20 cellular contexts compared by ENCODE assay signal in genomic region chr18:35484034-35484433, GRCh38. TPM values are rescaled to one million over a fixed set of nuclear protein-coding genes. Genes with fewer than 3 reads are reported as not detected.
DNase-seq lines count a peak whose midpoint lies in the region; ATAC-seq, FAIRE-seq and TF ChIP-seq lines count a peak whose summit lies in the region.
"Had no signal": no experiment of that assay in that cellular context is flagged by ENCODE, and none has a peak within 500 bp of the region (broad histone marks: within the 10 kb centered on the region; RNA-seq: fewer than 3 reads in every experiment).

No MANE protein-coding gene starts in this region.

- H3K27me3 ChIP-seq in GM12878 (replicated peaks in 1 of 2; ENCODE audit: control insufficient read depth in 2 of 2, insufficient read depth in 2 of 2, low read length in 1 of 2), result no peaks in the 10 kb centered on the region

- H4K20me1 ChIP-seq in GM12878 (ENCODE audit: control insufficient read depth, insufficient read depth), result no peaks in the 10 kb centered on the region

- ATAC-seq in activated CD4-positive, alpha-beta T cell treated with anti-CD3 and anti-CD28 coated beads for 36 hours, result peak; percentile 95
- peak; percentile 48 for ATAC-seq in GM19397 (IDR thresholded peaks at IDR 0.05; ENCODE audit: unreplicated experiment)
- peak; percentile 96 for ATAC-seq in HG02870 (IDR thresholded peaks at IDR 0.05; ENCODE audit: unreplicated experiment)
- peak; percentile 89 for ATAC-seq in GM12878
- no peak for ATAC-seq in mucosa of descending colon

- TF ChIP-seq CTCF in GM12878 (IDR thresholded peaks at IDR 0.05 in 2 of 3, conservative IDR thresholded peaks at IDR 0.05 in 1 of 3; ENCODE audit: control insufficient read depth in 2 of 3, extremely low read depth in 1 of 3, insufficient read depth in 1 of 3, low read depth in 3 of 3, low read length in 3 of 3), result no peak
- TF ChIP-seq CTCF in mucosa of descending colon (IDR thresholded peaks at IDR 0.05), result no peak

- no TSS peak for BruUV-seq in GM12878 (replicated peaks; lab: Mats Ljungman, UMichigan)

- TF ChIP-seq EP300 in GM12878 (IDR thresholded peaks at IDR 0.05; ENCODE audit: borderline replicate concordance in 1 of 2, control insufficient read depth in 1 of 2, low read depth in 2 of 2, low read length in 2 of 2), result no peak

- peaks cover 2% of the 10 kb centered on the region for H3K9me3 Mint-ChIP-seq in activated CD4-positive, alpha-beta T cell treated with anti-CD3 and anti-CD28 coated beads for 36 hours (ENCODE audit: low read depth)
- H3K9me3 Mint-ChIP-seq: type B pancreatic cell had no signal

- peaks cover 47% of the 10 kb centered on the region for H3K4me1 Mint-ChIP-seq in activated CD4-positive, alpha-beta T cell treated with anti-CD3 and anti-CD28 coated beads for 36 hours

- TF ChIP-seq POLR2A in GM12878 (IDR thresholded peaks at IDR 0.05; ENCODE audit: low read depth, low read length), result no peak

- H3K36me3 ChIP-seq in GM12878 (ENCODE audit: control insufficient read depth in 2 of 2, insufficient read depth in 2 of 2, low read length in 1 of 2) (no peaks in the 10 kb centered on the region), mucosa of descending colon (ENCODE audit: low read depth) (no peaks in the 10 kb centered on the region)

- H3K4me2 ChIP-seq in GM12878 (ENCODE audit: control insufficient read depth, insufficient read depth), result no peak overlapping the region

- RAD21 ChIA-PET in GM12878 (lab: Charles Lee; ENCODE audit: unreplicated experiment), result interaction anchor here (1.0 to 3.0 kb wide), 8 partner anchors 8 to 75 kb away, joined by 3 to 31 read pairs (median 6); partner anchors contain the start of gene INO80C

- SMC1A ChIA-PET in GM12878 (lab: Charles Lee; ENCODE audit: uncharacterized antibody, unreplicated experiment), result interaction anchor here (0.9 to 8.1 kb wide), 6 partner anchors 11 to 127 kb away, joined by 3 to 122 read pairs (median 6); partner anchors contain the start of gene INO80C

- TF ChIP-seq RAD21 in GM12878 (IDR thresholded peaks at IDR 0.05; ENCODE audit: insufficient read depth, low read depth, low read length), result no peak

- CTCF ChIA-PET in activated CD4-positive, alpha-beta T cell treated with anti-CD3 and anti-CD28 coated beads for 36 hours (lab: Charles Lee), result no interaction called here
- CTCF ChIA-PET in GM12878 (lab: Yijun Ruan, JAX), result interaction anchor here (0.7 to 1.9 kb wide), 3 partner anchors 9 to 77 kb away, joined by 3 to 4 read pairs (median 4); no protein-coding TSS in a partner anchor

- no peaks in the 10 kb centered on the region; the same call in 1 of the 2 replicates for H3K4me1 ChIP-seq in GM12878 (ENCODE audit: control insufficient read depth, insufficient read depth, low read length)
- H3K4me1 ChIP-seq in mucosa of descending colon (ENCODE audit: low read depth), result peaks cover 25% of the 10 kb centered on the region

- no peaks in the 10 kb centered on the region; the same call in 2 of the 3 replicates for H3K9me3 ChIP-seq in GM12878 (replicated peaks; ENCODE audit: control insufficient read depth, insufficient read depth, low read length)
- H3K9me3 ChIP-seq in mucosa of descending colon, result no peaks in the 10 kb centered on the region

- H3K27me3 Mint-ChIP-seq in activated CD4-positive, alpha-beta T cell treated with anti-CD3 and anti-CD28 coated beads for 36 hours, result no peaks in the 10 kb centered on the region
- H3K27me3 Mint-ChIP-seq: type B pancreatic cell had no signal

- H3K36me3 Mint-ChIP-seq in activated CD4-positive, alpha-beta T cell treated with anti-CD3 and anti-CD28 coated beads for 36 hours (ENCODE audit: low read depth), result peaks cover 15% of the 10 kb centered on the region

- H3K4me3 ChIP-seq in GM12878, result no peak overlapping the region
- no peak overlapping the region for H3K4me3 ChIP-seq in mucosa of descending colon

- H3K4me3 Mint-ChIP-seq in activated CD4-positive, alpha-beta T cell treated with anti-CD3 and anti-CD28 coated beads for 36 hours, result no peak overlapping the region
- H3K4me3 Mint-ChIP-seq: CD14-positive monocyte, type B pancreatic cell had no signal

- no peak overlapping the region for H2AFZ ChIP-seq in GM12878 (ENCODE audit: control insufficient read depth, low read depth, low read length)

- no peak overlapping the region for H3K27ac ChIP-seq in GM12878 (ENCODE audit: control insufficient read depth, insufficient read depth)
- H3K27ac ChIP-seq: VCaP had no signal

- in situ Hi-C loops in GM12878 (cut with MboI), result no loop called here

- no peak overlapping the region for H3K9ac ChIP-seq in GM12878 (ENCODE audit: control insufficient read depth, insufficient read depth, low read length)

- H3K79me2 ChIP-seq in GM12878 (ENCODE audit: control insufficient read depth, insufficient read depth, low read length), result no peaks in the 10 kb centered on the region; the same call in none of the 2 replicates

- POLR2A ChIA-PET in activated CD4-positive, alpha-beta T cell treated with anti-CD3 and anti-CD28 coated beads for 36 hours (lab: Charles Lee), result interaction anchor here (1.0 kb wide), 1 partner anchor 12 kb away, joined by 3 read pairs; no protein-coding TSS in a partner anchor
- POLR2A ChIA-PET in GM12878 (lab: Charles Lee), result interaction anchor here (1.0 to 8.2 kb wide), 4 partner anchors 10 to 97 kb away, joined by 3 to 106 read pairs (median 4); partner anchors contain the start of gene INO80C

- no peak for DNase-seq in activated CD4-positive, alpha-beta T cell treated with anti-CD3 and anti-CD28 coated beads for 36 hours
- no peak for DNase-seq in activated CD4-positive, alpha-beta T cell treated with anti-CD3 and anti-CD28 coated beads for 48 hours
- DNase-seq in GM12878 (ENCODE audit: low read depth, low spot score) (no peak), COR-L47 (lab: John Stamatoyannopoulos, UW) (no peak), mucosa of descending colon (no peak), hepatic stellate cell (ENCODE audit: low spot score) (no peak)
- DNase-seq: 8988T; activated CD8-positive, alpha-beta memory T cell treated with anti-CD3 and anti-CD28 coated beads, Interleukin-2, amount 50 U/mL, for 48 hours; mesendoderm; NCI-H1930; NCI-H526; OCI-M1; stimulated activated CD4-positive, alpha-beta T cell treated with anti-CD3 and anti-CD28 coated beads, Interleukin-2, amount 100 ng/mL, for 24 hours had no signal

- no peak overlapping the region for H3K27ac Mint-ChIP-seq in activated CD4-positive, alpha-beta T cell treated with anti-CD3 and anti-CD28 coated beads for 36 hours
- H3K27ac Mint-ChIP-seq: CD14-positive monocyte, type B pancreatic cell had no signal

- intact Hi-C loops in activated CD4-positive, alpha-beta T cell treated with anti-CD3 and anti-CD28 coated beads for 36 hours (cut with DNase I, micrococcal nuclease), result loop anchor here in 1 of 2 experiments (1.0 to 5.0 kb wide), 6 partner anchors 93 to 583 kb away; partner anchors contain the start of genes MAPRE2, RMP24, RPRD1A and ZNF397
- intact Hi-C loops in GM12878 (cut with micrococcal nuclease; ENCODE audit: unreplicated experiment) (no loop called here), mucosa of descending colon (cut with DNase I, micrococcal nuclease) (no loop called here)

- FAIRE-seq in GM12878 (lab: Jason Lieb, UNC), result no peak
- FAIRE-seq: HTR-8/SVneo, islet of Langerhans had no signal

TF ChIP-seq in GM12878, 131 proteins besides CTCF, POLR2A, EP300 and RAD21 (continues in another document):
- TF ChIP-seq JUNB (IDR thresholded peaks at IDR 0.05) (peak; percentile 26; the same call in 1 of the 2 replicates), ATF7 (IDR thresholded peaks at IDR 0.05; ENCODE audit: low read depth) (peak; percentile 43; the same call in 1 of the 2 replicates), IKZF1 (conservative IDR thresholded peaks at IDR 0.05) (0 out of 2 replicates have a peak, but pooled peaks have one; percentile 15), NFIC (IDR thresholded peaks at IDR 0.05; ENCODE audit: low read depth, low read length) (peak; percentile 77), ATF2 (IDR thresholded peaks at IDR 0.05; ENCODE audit: low read length) (peak; percentile 41), MTA3 (IDR thresholded peaks at IDR 0.05; ENCODE audit: borderline replicate concordance, low read length) (0 out of 2 replicates have a peak, but pooled peaks have one; percentile 42), HDGF (IDR thresholded peaks at IDR 0.05) (no peak), CREB1 (IDR thresholded peaks at IDR 0.05; ENCODE audit: low read depth) (0 out of 2 replicates have a peak, but pooled peaks have one; percentile 22), POLR2AphosphoS5 (IDR thresholded peaks at IDR 0.05; ENCODE audit: low read length) (no peak)

RNA-seq across cellular contexts. Expression of gene INO80C, which starts 13.7 kb away (rescaled TPM):
- 10 to 100 TPM; 30.8 to 37.4 TPM for total RNA-seq in activated CD4-positive, alpha-beta T cell treated with anti-CD3 and anti-CD28 coated beads for 36 hours
- 39.2 and 40.2 TPM in 2 replicates for total RNA-seq in GM12878 (2013; cell fraction: nucleolus; rRNA removed)
- total RNA-seq in GM12878 (2014; rRNA removed), result 9.8 and 9.9 TPM in 2 replicates
- total RNA-seq in GM12878 (2014; rRNA removed; fragmentation: Illumina TruSeq; extraction: Trizol), result 16.0 and 18.1 TPM in 2 replicates
- 29.3 and 30.7 TPM in 2 replicates for total RNA-seq in GM12878 (2021)
- 17.9 TPM for polyA plus RNA-seq in GM12878 (2011; ENCODE audit: low read depth)
- polyA plus RNA-seq in GM12878 (2011; rRNA removed), result 31.3 and 31.6 TPM in 2 replicates
- 27.9 and 34.4 TPM in 2 replicates for polyA plus RNA-seq in GM12878 (2011; cell fraction: cytosol; rRNA removed)
- polyA plus RNA-seq in GM12878 (2011; cell fraction: nucleus; rRNA removed), result 29.8 and 31.2 TPM in 2 replicates
- polyA plus RNA-seq in GM12878 (2012), result 15.2 and 16.8 TPM in 2 replicates
- 32.8 and 34.2 TPM in 2 replicates for polyA plus RNA-seq in GM12878 (2014; fragmentation: Illumina TruSeq; extraction: Trizol)
- polyA plus RNA-seq in GM12878 (2014; fragmentation: Nextera tagmentation; extraction: Ambion mirVana), result 10 to 100 TPM; 25.0 to 31.6 TPM
- 29.7 and 43.2 TPM in 2 replicates for polyA plus RNA-seq in GM12878 (2014; rRNA removed)
- polyA plus RNA-seq in GM12878 (2016; fragmentation: Nextera tagmentation; extraction: Ambion mirVana), result 10 to 100 TPM; 28.3 to 30.9 TPM
- polyA minus RNA-seq in GM12878 (2011; rRNA and poly(A)+ RNA removed), result 13.2 and 19.6 TPM in 2 replicates
- 4.9 and 10.4 TPM in 2 replicates for polyA minus RNA-seq in GM12878 (2011; cell fraction: cytosol; rRNA and poly(A)+ RNA removed)
- polyA minus RNA-seq in GM12878 (2011; cell fraction: nucleus; rRNA and poly(A)+ RNA removed), result 9.2 and 15.2 TPM in 2 replicates
- total RNA-seq in mucosa of descending colon, result 10 to 100 TPM; 28.0 to 46.7 (median 32.2) TPM
